ENCODE assay signal across 11 cellular contexts in the genomic region with DNA sequence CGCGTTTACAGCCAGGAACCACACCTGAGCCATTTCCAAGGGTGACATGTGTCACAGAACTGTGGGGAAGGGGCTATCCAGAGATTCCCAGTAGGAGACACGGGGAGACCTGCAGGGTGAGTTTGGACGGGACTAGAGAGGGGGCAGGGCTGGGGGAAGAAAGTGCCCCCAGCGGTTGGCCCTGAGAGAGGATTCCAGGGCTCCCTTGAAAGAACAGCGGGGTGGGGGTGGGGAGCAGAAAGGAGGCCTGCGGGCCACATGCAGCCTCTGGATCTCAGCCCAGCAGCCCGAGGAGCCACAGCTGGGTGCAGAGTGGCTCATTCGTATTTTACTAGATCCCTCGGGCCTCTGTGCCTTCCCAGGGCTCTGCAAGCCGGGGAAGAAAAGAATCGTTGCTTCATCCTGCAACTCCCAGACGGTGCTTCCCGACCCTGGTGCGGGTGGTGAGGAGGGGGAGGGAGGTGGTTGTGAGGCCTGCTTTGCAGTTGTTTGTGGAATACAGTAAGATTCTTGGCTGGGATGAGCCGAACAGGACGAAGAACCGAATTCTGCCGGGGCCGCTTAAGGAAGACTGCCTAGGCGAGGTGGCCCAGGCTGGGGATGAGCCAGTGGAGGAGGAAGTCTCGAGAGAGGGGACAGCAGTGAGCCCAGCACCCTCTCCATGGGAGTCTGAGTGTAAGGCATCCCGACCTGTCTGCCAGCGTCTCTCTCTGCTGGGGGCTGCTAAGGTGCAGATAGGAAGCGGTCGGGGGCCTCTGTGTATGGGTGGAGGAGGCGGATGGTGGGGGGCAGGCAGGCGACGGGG. TPM values are rescaled to one million over a fixed set of nuclear protein-coding genes. Genes with fewer than 3 reads are reported as not detected.
DNase-seq lines count a peak whose midpoint lies in the region; ATAC-seq, FAIRE-seq and TF ChIP-seq lines count a peak whose summit lies in the region.
"Had no signal": no experiment of that assay in that cellular context is flagged by ENCODE, and none has a peak within 500 bp of the region (broad histone marks: within the 10 kb centered on the region; RNA-seq: fewer than 3 reads in every experiment).

No MANE protein-coding gene starts in this region.

- no peak for TF ChIP-seq POLR2A in vagina (IDR thresholded peaks at IDR 0.05)

- TF ChIP-seq CTCF in astrocyte (IDR thresholded peaks at IDR 0.05; ENCODE audit: insufficient read depth, low read depth, low read length) = no peak
- TF ChIP-seq CTCF in vagina (IDR thresholded peaks at IDR 0.05) = no peak

- H3K4me2 ChIP-seq in astrocyte (ENCODE audit: low read length) = no peak overlapping the region

- no peak overlapping the region for H3K9ac ChIP-seq in astrocyte (ENCODE audit: low read length)

- H3K9me3 Mint-ChIP-seq in stimulated activated naive CD8-positive, alpha-beta T cell treated with anti-CD3 and anti-CD28 coated beads, Interleukin-15, Interleukin-2, amounts not matched to agents 100 ng/mL and 50 ng/mL, for 24 hours = no peaks in the 10 kb centered on the region
- H3K9me3 Mint-ChIP-seq in astrocyte (ENCODE audit: unreplicated experiment) = no peaks in the 10 kb centered on the region

- H3K27me3 ChIP-seq in astrocyte (ENCODE audit: insufficient read depth, low read length) = peaks cover 20% of the 10 kb centered on the region
- H3K27me3 ChIP-seq in vagina = no peaks in the 10 kb centered on the region

- H3K36me3 Mint-ChIP-seq in stimulated activated naive CD8-positive, alpha-beta T cell treated with anti-CD3 and anti-CD28 coated beads, Interleukin-15, Interleukin-2, amounts not matched to agents 100 ng/mL and 50 ng/mL, for 24 hours (ENCODE audit: low read depth) = no peaks in the 10 kb centered on the region
- H3K36me3 Mint-ChIP-seq in astrocyte (ENCODE audit: low read depth, unreplicated experiment) = no peaks in the 10 kb centered on the region

- H3K4me1 ChIP-seq in astrocyte (ENCODE audit: insufficient read depth, low read length) (peaks cover 8% of the 10 kb centered on the region), vagina (peaks cover 21% of the 10 kb centered on the region)

- H2AFZ ChIP-seq in astrocyte (ENCODE audit: low read depth, low read length) = peak overlapping the region; percentile 26

- no peaks in the 10 kb centered on the region for H3K9me3 ChIP-seq in astrocyte (ENCODE audit: insufficient read depth, low read depth, low read length)
- no peaks in the 10 kb centered on the region for H3K9me3 ChIP-seq in iPS-18c (ENCODE audit: control insufficient read depth, insufficient read depth, low read length)
- H3K9me3 ChIP-seq in vagina = no peaks in the 10 kb centered on the region

- H4K20me1 ChIP-seq in astrocyte (ENCODE audit: insufficient read depth, low read length) = no peaks in the 10 kb centered on the region

- H3K4me3 ChIP-seq in astrocyte (ENCODE audit: insufficient read depth, low read depth, low read length) (no peak overlapping the region), iPS-18c (ENCODE audit: insufficient read depth, low read depth, low read length) (peak overlapping the region; percentile 47; the same call in 1 of the 2 replicates), vagina (peak overlapping the region; percentile 27 to 30)

- no peak overlapping the region for H3K27ac Mint-ChIP-seq in stimulated activated naive CD8-positive, alpha-beta T cell treated with anti-CD3 and anti-CD28 coated beads, Interleukin-15, Interleukin-2, amounts not matched to agents 100 ng/mL and 50 ng/mL, for 24 hours
- peak overlapping the region; percentile 84 for H3K27ac Mint-ChIP-seq in astrocyte (ENCODE audit: unreplicated experiment)

- DNase-seq in stimulated activated naive CD8-positive, alpha-beta T cell treated with anti-CD3 and anti-CD28 coated beads, Interleukin-15, Interleukin-2, amounts not matched to agents 100 U/mL and 50 U/mL, for 24 hours = no peak
- no peak for DNase-seq in astrocyte (ENCODE audit: low read depth)
- no peak for DNase-seq in vagina (ENCODE audit: extremely low spot score in 2 of 2)
- DNase-seq in NCI-H226 = no peak
- DNase-seq in NCI-H2227 (lab: John Stamatoyannopoulos, UW; ENCODE audit: unreplicated experiment) = no peak
- DNase-seq: central memory CD4-positive, alpha-beta T cell; DND-41; stimulated activated naive CD4-positive, alpha-beta T cell had no signal

- H3K79me2 ChIP-seq in astrocyte (ENCODE audit: insufficient read depth, low read length) = no peaks in the 10 kb centered on the region

- no peaks in the 10 kb centered on the region for H3K4me1 Mint-ChIP-seq in stimulated activated naive CD8-positive, alpha-beta T cell treated with anti-CD3 and anti-CD28 coated beads, Interleukin-15, Interleukin-2, amounts not matched to agents 100 ng/mL and 50 ng/mL, for 24 hours (ENCODE audit: low read depth)
- H3K4me1 Mint-ChIP-seq in astrocyte (ENCODE audit: low read depth, unreplicated experiment) = peaks cover 4% of the 10 kb centered on the region

- no peak for ATAC-seq in stimulated activated naive CD8-positive, alpha-beta T cell treated with anti-CD3 and anti-CD28 coated beads, Interleukin-15, Interleukin-2, amounts not matched to agents 100 U/mL and 50 U/mL, for 24 hours
- no peak for ATAC-seq in HG03196 (IDR thresholded peaks at IDR 0.05; ENCODE audit: unreplicated experiment)

- H3K27ac ChIP-seq in astrocyte (ENCODE audit: low read depth, low read length) (no peak overlapping the region), vagina (peak overlapping the region; percentile 85)

- peaks cover 46% of the 10 kb centered on the region for H3K27me3 Mint-ChIP-seq in stimulated activated naive CD8-positive, alpha-beta T cell treated with anti-CD3 and anti-CD28 coated beads, Interleukin-15, Interleukin-2, amounts not matched to agents 100 ng/mL and 50 ng/mL, for 24 hours
- peaks cover 40% of the 10 kb centered on the region for H3K27me3 Mint-ChIP-seq in astrocyte (ENCODE audit: low read depth, unreplicated experiment)

- H3K36me3 ChIP-seq in astrocyte (ENCODE audit: insufficient read depth, low read length) (no peaks in the 10 kb centered on the region), vagina (no peaks in the 10 kb centered on the region)

- peak overlapping the region; percentile 30 for H3K4me3 Mint-ChIP-seq in stimulated activated naive CD8-positive, alpha-beta T cell treated with anti-CD3 and anti-CD28 coated beads, Interleukin-15, Interleukin-2, amounts not matched to agents 100 ng/mL and 50 ng/mL, for 24 hours
- H3K4me3 Mint-ChIP-seq in astrocyte (ENCODE audit: unreplicated experiment) = peak overlapping the region; percentile 45

- FAIRE-seq in astrocyte (lab: Jason Lieb, UNC) = no peak

- intact Hi-C loops in vagina (cut with DNase I) = no loop called here

RNA-seq across cellular contexts. Expression of a gene that starts 36.1 kb away (rescaled TPM):
- total RNA-seq in astrocyte = 7.9 and 9.4 TPM in 2 replicates
- 34.6 TPM for total RNA-seq in vagina

RNA-seq across cellular contexts. Expression of a gene that starts 46.8 kb away (rescaled TPM):
- total RNA-seq in astrocyte (31.0 and 31.7 TPM in 2 replicates), vagina (24.3 TPM)
